Comparison of ENCODE assay signal across 19 cellular contexts in genomic region chr3:12040902-12041301, GRCh38. TPM values are rescaled to one million over a fixed set of nuclear protein-coding genes. Genes with fewer than 3 reads are reported as not detected.
DNase-seq lines count a peak whose midpoint lies in the region; ATAC-seq lines count a peak whose summit lies in the region.
"Had no signal": no experiment of that assay in that cellular context is flagged by ENCODE, and none has a peak within 500 bp of the region (broad histone marks: within the 10 kb centered on the region; RNA-seq: fewer than 3 reads in every experiment).

No MANE protein-coding gene starts in this region.

- WGBS in trophoblast cell (ENCODE audit: extremely low coverage, insufficient coverage, insufficient read length), result no CpG with 5 or more reads among the region's 1 CpG

- H3K9ac ChIP-seq in trophoblast cell (ENCODE audit: low read length), result peak overlapping the region; percentile 73
- H3K9ac ChIP-seq: SK-N-SH had no signal

- H3K9me3 ChIP-seq in trophoblast cell (ENCODE audit: insufficient read depth, low read depth, low read length), result peaks cover 5% of the 10 kb centered on the region
- H3K9me3 ChIP-seq: Caco-2, SK-N-SH had no signal

- no peak overlapping the region for H3K23ac ChIP-seq in trophoblast cell (ENCODE audit: low read length)

- no peaks in the 10 kb centered on the region for H3K27me3 ChIP-seq in trophoblast cell (ENCODE audit: insufficient read depth, low read length)

- no peak overlapping the region for H2BK5ac ChIP-seq in trophoblast cell (ENCODE audit: low read depth, low read length, poor library complexity)

- H2BK120ac ChIP-seq in trophoblast cell (ENCODE audit: insufficient read depth, low read length, poor library complexity), result no peak overlapping the region

- H2AFZ ChIP-seq in trophoblast cell (ENCODE audit: insufficient read depth, low read length, poor library complexity), result no peak overlapping the region

- no peaks in the 10 kb centered on the region for H3K79me2 ChIP-seq in trophoblast cell (ENCODE audit: control insufficient read depth, insufficient read depth, low read length, poor library complexity)

- H3K27ac ChIP-seq in trophoblast cell (ENCODE audit: low read depth, low read length), result no peak overlapping the region

- peak; percentile 78 for DNase-seq in DMS 273 treated with DMSO at 0.1 percent for 48 hours (lab: John Stamatoyannopoulos, UW)
- peak; percentile 21 to 81 for DNase-seq in NCI-H446 (lab: John Stamatoyannopoulos, UW)
- peak; percentile 68 to 93 for DNase-seq in cerebellar nuclear complex (lab: John Stamatoyannopoulos, UW)
- DNase-seq in trophoblast cell, result no peak
- no peak for DNase-seq in ACHN
- DNase-seq in NCI-H2227 (lab: John Stamatoyannopoulos, UW; ENCODE audit: unreplicated experiment), result no peak
- DNase-seq in NOMO-1 (lab: John Stamatoyannopoulos, UW; ENCODE audit: unreplicated experiment in 2 of 2), result no peak
- DNase-seq: AML-193; Caco-2; CD4-positive, CD25-positive, alpha-beta regulatory T cell; H9; IMR-90; Kasumi-1; NCI-H1105 treated with DMSO at 0.1 percent for 48 hours; NCI-H187 treated with DMSO at 0.1 percent for 48 hours; NCI-H510A; SHP77; SK-N-SH had no signal

- H4K12ac ChIP-seq in trophoblast cell (ENCODE audit: low read depth, low read length), result no peak overlapping the region

- H2AK5ac ChIP-seq in trophoblast cell (ENCODE audit: low read length), result no peak overlapping the region

- no peak overlapping the region for H3K4ac ChIP-seq in trophoblast cell (ENCODE audit: low read depth, low read length)

- H2BK12ac ChIP-seq in trophoblast cell (ENCODE audit: low read length), result no peak overlapping the region

- ATAC-seq in GM19324 (IDR thresholded peaks at IDR 0.05; ENCODE audit: low FRiP score, unreplicated experiment), result no peak

- no peak overlapping the region for H3K14ac ChIP-seq in trophoblast cell (ENCODE audit: low read length)

- no peak overlapping the region for H3K18ac ChIP-seq in trophoblast cell (ENCODE audit: low read length)

- no peaks in the 10 kb centered on the region for H3K4me1 ChIP-seq in trophoblast cell (ENCODE audit: control insufficient read depth in 1 of 2, insufficient read depth in 2 of 2, low read length in 2 of 2)
- H3K4me1 ChIP-seq: Caco-2 had no signal

- H3K4me2 ChIP-seq in trophoblast cell (ENCODE audit: low read length), result no peak overlapping the region
- H3K4me2 ChIP-seq: SK-N-SH had no signal

- H4K8ac ChIP-seq in trophoblast cell (ENCODE audit: low read depth, low read length), result no peak overlapping the region

- no peak overlapping the region for H4K91ac ChIP-seq in trophoblast cell (ENCODE audit: low read depth, low read length)

- in situ Hi-C loops in ACHN (cut with HindIII; ENCODE audit: low pct_ligation_motif_present, low pct_unique_long_range_greater_than_20kb, low sequenced_read_pairs), result no loop called here

- H3K36me3 ChIP-seq in trophoblast cell (ENCODE audit: control insufficient read depth in 1 of 2, insufficient read depth in 2 of 2, low read length in 2 of 2), result no peaks in the 10 kb centered on the region

- no peaks in the 10 kb centered on the region for H3K79me1 ChIP-seq in trophoblast cell (ENCODE audit: low read length)

- H3K4me3 ChIP-seq in trophoblast cell (ENCODE audit: low read depth, low read length), result no peak overlapping the region

RNA-seq across cellular contexts. Expression of gene SYN2, which starts 36.7 kb away (rescaled TPM):
- polyA plus RNA-seq in trophoblast cell (2013), result 2.0 and 2.3 TPM in 2 replicates
- polyA plus RNA-seq: CD4-positive, CD25-positive, alpha-beta regulatory T cell had no signal

Comparison
In these comparisons a context has a peak if more than half of its experiments do, and no peak if none do; other contexts are left out.
1. DNase-seq: peak in DMS 273 treated with DMSO at 0.1 percent for 48 hours (single experiment), NCI-H446 (2 of 2) and cerebellar nuclear complex (2 of 2); none in trophoblast cell (0 of 2), ACHN (single experiment), NCI-H2227 (single experiment) and NOMO-1 (0 of 2).